In the genomic region with DNA sequence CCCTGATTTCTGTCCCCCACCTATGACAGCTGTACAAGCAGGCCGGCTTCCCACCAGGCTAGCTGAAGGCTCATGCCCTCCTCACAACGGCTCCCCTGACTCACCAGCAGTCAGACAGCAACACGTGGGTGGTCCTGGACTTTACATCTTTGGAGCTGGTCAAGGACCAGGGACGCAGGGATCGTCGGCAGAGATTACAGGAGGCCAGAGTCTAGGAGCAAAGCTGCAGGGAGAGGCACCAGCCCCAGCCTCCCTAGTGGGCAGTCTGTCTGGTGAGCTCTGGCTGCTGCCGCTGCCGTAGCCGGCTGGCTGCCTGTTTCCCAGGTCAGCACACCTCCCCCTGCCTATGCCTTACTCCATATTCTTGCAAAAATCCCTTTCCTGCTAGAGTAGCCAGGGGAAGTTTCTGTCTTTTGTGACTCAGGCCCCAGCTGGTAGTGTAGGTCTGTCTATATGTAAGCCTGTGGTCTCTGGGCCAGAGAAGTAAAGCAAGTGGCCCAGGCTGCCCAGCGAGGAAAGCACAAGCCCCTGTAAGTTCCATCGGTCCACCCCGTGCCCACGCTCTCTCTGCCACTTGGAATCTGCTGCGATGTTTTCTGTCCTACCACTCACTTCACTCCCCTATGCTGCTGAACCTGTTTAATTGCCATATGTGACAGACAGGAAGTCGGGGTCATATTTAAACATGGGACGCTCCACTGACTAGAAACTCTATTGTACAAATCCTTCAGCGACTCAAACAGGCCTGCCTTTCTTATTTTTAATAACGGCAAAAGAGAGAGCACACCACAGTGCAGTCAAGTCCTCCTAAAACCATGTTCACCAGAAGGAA, we compare ENCODE assay signal across 2 cellular contexts.
A peak's percentile ranks its signal among the peaks of the same experiment; 100 is the strongest.
TF ChIP-seq lines count a peak whose summit lies in the region.

No MANE protein-coding gene starts in this region.

TF ChIP-seq in IMR-90, 13 proteins besides CTCF, POLR2A, EP300 and RAD21:
- no peak for TF ChIP-seq SMC3 (IDR thresholded peaks at IDR 0.05; ENCODE audit: low read depth, low read length)
- peak; percentile 63 for TF ChIP-seq USF2 (IDR thresholded peaks at IDR 0.05; ENCODE audit: low read depth, low read length)
- TF ChIP-seq MXI1 (IDR thresholded peaks at IDR 0.05; ENCODE audit: borderline replicate concordance, low read depth, low read length), result peak; percentile 49; the same call in 1 of the 2 replicates

TF ChIP-seq in GM12878, 131 proteins besides CTCF, POLR2A, EP300 and RAD21:
- TF ChIP-seq E4F1 (IDR thresholded peaks at IDR 0.05; ENCODE audit: borderline replicate concordance, partially characterized antibody) (no peak), ZNF207 (IDR thresholded peaks at IDR 0.05; ENCODE audit: borderline replicate concordance) (no peak), HDAC6 (IDR thresholded peaks at IDR 0.05; ENCODE audit: unreplicated experiment) (no peak), MTA2 (IDR thresholded peaks at IDR 0.05; ENCODE audit: low read depth) (no peak), SPI1 (IDR thresholded peaks at IDR 0.05; ENCODE audit: borderline replicate concordance, insufficient read depth, low read depth, low read length) (no peak), BHLHE40 (IDR thresholded peaks at IDR 0.05; ENCODE audit: borderline replicate concordance in 1 of 2, low read depth in 2 of 2, low read length in 1 of 2) (no peak), EZH2 (IDR thresholded peaks at IDR 0.05; ENCODE audit: borderline replicate concordance, control insufficient read depth, low read depth, low read length) (no peak), STAT1 (conservative IDR thresholded peaks at IDR 0.05) (no peak), SIN3A (IDR thresholded peaks at IDR 0.05; ENCODE audit: low read depth, low read length) (no peak), NFYA (IDR thresholded peaks at IDR 0.05; ENCODE audit: borderline replicate concordance, low read depth, low read length) (no peak), ZNF274 (IDR thresholded peaks at IDR 0.05; ENCODE audit: insufficient read depth, insufficient read length) (no peak), E2F4 (IDR thresholded peaks at IDR 0.05; ENCODE audit: low read depth, low read length) (no peak), FOS (IDR thresholded peaks at IDR 0.05; ENCODE audit: borderline replicate concordance, extremely low read depth, insufficient read length) (no peak), JUNB (IDR thresholded peaks at IDR 0.05) (no peak), NBN (IDR thresholded peaks at IDR 0.05) (no peak), RBBP5 (conservative IDR thresholded peaks at IDR 0.05) (no peak), TARDBP (IDR thresholded peaks at IDR 0.05; ENCODE audit: borderline replicate concordance) (no peak), MYC (IDR thresholded peaks at IDR 0.05; ENCODE audit: insufficient read depth, insufficient read length, insufficient replicate concordance, low read length, severe bottlenecking) (no peak), SMAD5 (IDR thresholded peaks at IDR 0.05; ENCODE audit: low read depth) (no peak)
